1 cellular context compared by ENCODE assay signal in the genomic region with DNA sequence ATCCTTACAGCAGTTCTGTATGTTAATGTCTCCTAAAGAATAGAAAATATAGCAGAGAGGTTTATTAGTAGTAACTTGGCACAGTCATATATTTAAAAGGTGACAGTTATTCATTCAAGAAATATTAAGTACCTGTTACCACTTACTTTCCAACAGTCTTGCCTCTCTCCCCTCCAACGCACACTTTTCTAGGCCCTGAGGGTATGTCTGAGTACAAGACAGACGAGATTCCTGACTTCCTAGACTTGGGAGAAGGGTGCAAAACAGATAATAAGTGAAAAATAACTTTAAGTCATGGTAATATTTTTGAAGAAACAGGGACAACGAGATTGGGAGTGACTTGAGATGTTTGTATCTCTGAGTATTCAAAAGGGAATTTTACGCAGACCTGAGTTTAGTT.
TF ChIP-seq lines count a peak whose summit lies in the region.

No MANE protein-coding gene starts in this region.

TF ChIP-seq in WTC11, 78 proteins besides CTCF, POLR2A, EP300 and RAD21 (continued from another document):
- TF ChIP-seq, protein P1, sequence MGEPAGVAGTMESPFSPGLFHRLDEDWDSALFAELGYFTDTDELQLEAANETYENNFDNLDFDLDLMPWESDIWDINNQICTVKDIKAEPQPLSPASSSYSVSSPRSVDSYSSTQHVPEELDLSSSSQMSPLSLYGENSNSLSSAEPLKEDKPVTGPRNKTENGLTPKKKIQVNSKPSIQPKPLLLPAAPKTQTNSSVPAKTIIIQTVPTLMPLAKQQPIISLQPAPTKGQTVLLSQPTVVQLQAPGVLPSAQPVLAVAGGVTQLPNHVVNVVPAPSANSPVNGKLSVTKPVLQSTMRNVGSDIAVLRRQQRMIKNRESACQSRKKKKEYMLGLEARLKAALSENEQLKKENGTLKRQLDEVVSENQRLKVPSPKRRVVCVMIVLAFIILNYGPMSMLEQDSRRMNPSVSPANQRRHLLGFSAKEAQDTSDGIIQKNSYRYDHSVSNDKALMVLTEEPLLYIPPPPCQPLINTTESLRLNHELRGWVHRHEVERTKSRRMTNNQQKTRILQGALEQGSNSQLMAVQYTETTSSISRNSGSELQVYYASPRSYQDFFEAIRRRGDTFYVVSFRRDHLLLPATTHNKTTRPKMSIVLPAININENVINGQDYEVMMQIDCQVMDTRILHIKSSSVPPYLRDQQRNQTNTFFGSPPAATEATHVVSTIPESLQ (CRISPR knock-in tag; IDR thresholded peaks at IDR 0.05), result no peak
- TF ChIP-seq, protein P2, sequence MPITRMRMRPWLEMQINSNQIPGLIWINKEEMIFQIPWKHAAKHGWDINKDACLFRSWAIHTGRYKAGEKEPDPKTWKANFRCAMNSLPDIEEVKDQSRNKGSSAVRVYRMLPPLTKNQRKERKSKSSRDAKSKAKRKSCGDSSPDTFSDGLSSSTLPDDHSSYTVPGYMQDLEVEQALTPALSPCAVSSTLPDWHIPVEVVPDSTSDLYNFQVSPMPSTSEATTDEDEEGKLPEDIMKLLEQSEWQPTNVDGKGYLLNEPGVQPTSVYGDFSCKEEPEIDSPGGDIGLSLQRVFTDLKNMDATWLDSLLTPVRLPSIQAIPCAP (CRISPR knock-in tag; IDR thresholded peaks at IDR 0.05), result no peak
- TF ChIP-seq ZNF232 (CRISPR knock-in tag; IDR thresholded peaks at IDR 0.05) (no peak), FOXP1 (CRISPR knock-in tag; IDR thresholded peaks at IDR 0.05; ENCODE audit: borderline replicate concordance) (no peak), CREM (CRISPR knock-in tag; IDR thresholded peaks at IDR 0.05) (no peak), JUN (CRISPR knock-in tag; IDR thresholded peaks at IDR 0.05) (no peak), CREB1 (CRISPR knock-in tag; IDR thresholded peaks at IDR 0.05) (no peak)
- TF ChIP-seq, protein P3, sequence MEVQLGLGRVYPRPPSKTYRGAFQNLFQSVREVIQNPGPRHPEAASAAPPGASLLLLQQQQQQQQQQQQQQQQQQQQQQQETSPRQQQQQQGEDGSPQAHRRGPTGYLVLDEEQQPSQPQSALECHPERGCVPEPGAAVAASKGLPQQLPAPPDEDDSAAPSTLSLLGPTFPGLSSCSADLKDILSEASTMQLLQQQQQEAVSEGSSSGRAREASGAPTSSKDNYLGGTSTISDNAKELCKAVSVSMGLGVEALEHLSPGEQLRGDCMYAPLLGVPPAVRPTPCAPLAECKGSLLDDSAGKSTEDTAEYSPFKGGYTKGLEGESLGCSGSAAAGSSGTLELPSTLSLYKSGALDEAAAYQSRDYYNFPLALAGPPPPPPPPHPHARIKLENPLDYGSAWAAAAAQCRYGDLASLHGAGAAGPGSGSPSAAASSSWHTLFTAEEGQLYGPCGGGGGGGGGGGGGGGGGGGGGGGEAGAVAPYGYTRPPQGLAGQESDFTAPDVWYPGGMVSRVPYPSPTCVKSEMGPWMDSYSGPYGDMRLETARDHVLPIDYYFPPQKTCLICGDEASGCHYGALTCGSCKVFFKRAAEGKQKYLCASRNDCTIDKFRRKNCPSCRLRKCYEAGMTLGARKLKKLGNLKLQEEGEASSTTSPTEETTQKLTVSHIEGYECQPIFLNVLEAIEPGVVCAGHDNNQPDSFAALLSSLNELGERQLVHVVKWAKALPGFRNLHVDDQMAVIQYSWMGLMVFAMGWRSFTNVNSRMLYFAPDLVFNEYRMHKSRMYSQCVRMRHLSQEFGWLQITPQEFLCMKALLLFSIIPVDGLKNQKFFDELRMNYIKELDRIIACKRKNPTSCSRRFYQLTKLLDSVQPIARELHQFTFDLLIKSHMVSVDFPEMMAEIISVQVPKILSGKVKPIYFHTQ (CRISPR knock-in tag; IDR thresholded peaks at IDR 0.05), result no peak
